8 cellular contexts compared by ENCODE assay signal in the genomic region with DNA sequence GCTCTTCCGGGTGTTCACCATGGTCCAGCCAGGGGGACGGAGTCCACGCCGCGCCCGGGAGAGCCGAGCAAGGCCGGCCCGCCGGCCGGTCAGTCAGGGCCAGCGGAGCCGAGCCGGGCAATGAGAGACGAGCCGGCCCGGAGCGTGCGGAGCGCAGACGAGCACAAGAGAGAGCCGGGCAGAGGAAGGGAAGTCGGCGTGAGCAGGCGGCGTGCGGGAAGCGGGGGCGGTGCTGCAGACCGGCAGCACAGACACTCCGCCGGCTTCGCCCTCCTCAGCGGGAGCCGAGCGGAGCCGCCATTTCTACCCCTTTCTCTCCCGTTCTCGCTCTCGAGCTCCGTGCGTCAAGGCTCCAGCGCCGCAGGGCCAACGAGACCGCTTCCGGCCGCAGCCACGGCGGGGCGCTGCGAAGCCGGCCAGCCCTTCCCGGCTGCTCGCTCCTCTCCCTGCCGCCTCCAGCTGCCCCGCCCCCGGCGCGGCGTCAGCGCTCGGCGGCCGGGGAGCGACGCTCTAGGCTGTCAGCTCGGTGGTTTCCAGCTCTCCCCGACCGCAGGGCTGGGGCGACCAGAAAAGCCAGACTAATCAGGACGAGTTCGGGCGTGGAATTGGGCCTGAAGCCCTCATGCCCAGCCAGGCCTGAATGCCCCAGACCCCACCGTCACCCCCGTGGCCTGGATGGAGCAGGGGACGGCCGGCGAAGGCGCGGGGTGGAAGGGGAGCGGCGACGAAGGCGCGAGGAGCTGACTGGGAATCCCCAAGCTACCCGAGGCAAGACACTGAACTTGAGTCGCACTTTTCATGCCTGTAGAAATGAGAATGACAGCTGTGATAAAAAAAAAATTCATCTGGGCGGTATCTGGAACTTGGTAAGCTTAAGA. TPM values are rescaled to one million over a fixed set of nuclear protein-coding genes. Genes with fewer than 3 reads are reported as not detected.
A peak's percentile ranks its signal among the peaks of the same experiment; 100 is the strongest.
DNase-seq lines count a peak whose midpoint lies in the region; ATAC-seq and TF ChIP-seq lines count a peak whose summit lies in the region.

Gene ATAD2B (minus strand): TSS at position 374 of the 878 bp plus-strand sequence. CDS start 353 bp downstream, at position 21.

- H3K4me3 ChIP-seq in BE2C (ENCODE audit: low read depth, low read length) (peak within 1 kb of the TSS; percentile 97), choroid plexus epithelial cell (ENCODE audit: low read depth, low read length) (peak within 1 kb of the TSS; percentile 73)

- no peaks in the 10 kb centered on the region for H3K27me3 Mint-ChIP-seq in activated CD4-positive, alpha-beta T cell treated with anti-CD3 and anti-CD28 coated beads for 36 hours

- no peaks in the 10 kb centered on the region for H3K27me3 ChIP-seq in BE2C
- no peaks in the 10 kb centered on the region for H3K27me3 ChIP-seq in layer of hippocampus (ENCODE audit: control insufficient read depth, insufficient read depth, low read length)

- CTCF ChIA-PET in activated CD4-positive, alpha-beta T cell treated with anti-CD3 and anti-CD28 coated beads for 36 hours (lab: Charles Lee) = interaction anchor here (0.6 to 4.6 kb wide), 31 partner anchors 9 to 939 kb away, joined by 3 to 61 read pairs (median 5); partner anchors contain the start of genes SF3B6, TP53I3, UBXN2A and WDCP

- intact Hi-C loops in activated CD4-positive, alpha-beta T cell treated with anti-CD3 and anti-CD28 coated beads for 36 hours (cut with DNase I, micrococcal nuclease) = loop anchor here (1.0 to 10.0 kb wide), 16 partner anchors 13 to 1118 kb away; partner anchors contain the start of genes SF3B6 (in 2 of the 2), TP53I3 (in 2 of the 2), UBXN2A (in 2 of the 2) and WDCP (in 2 of the 2)

- H3K4me1 ChIP-seq in BE2C = no peaks in the 10 kb centered on the region

- H3K9me3 Mint-ChIP-seq in activated CD4-positive, alpha-beta T cell treated with anti-CD3 and anti-CD28 coated beads for 36 hours (ENCODE audit: low read depth) = no peaks in the 10 kb centered on the region

- H3K4me1 Mint-ChIP-seq in activated CD4-positive, alpha-beta T cell treated with anti-CD3 and anti-CD28 coated beads for 36 hours = peaks cover 41% of the 10 kb centered on the region

- peak; percentile 95 for DNase-seq in BE2C
- DNase-seq in GM19238 (ENCODE audit: insufficient read length, low spot score) = peak; percentile 80
- peak; percentile 88 for DNase-seq in NCI-H510A treated with DMSO at 0.1 percent for 48 hours (lab: John Stamatoyannopoulos, UW)
- peak; percentile 96 for DNase-seq in activated CD4-positive, alpha-beta T cell treated with anti-CD3 and anti-CD28 coated beads for 36 hours
- peak; percentile 97 for DNase-seq in choroid plexus epithelial cell (ENCODE audit: low read depth)
- peak; percentile 87 to 90 for DNase-seq in stimulated activated CD4-positive, alpha-beta T cell treated with anti-CD3 and anti-CD28 coated beads, Interleukin-1b, Interleukin-23, amount 100 ng/mL, for 4 hours (ENCODE audit: low read depth in 2 of 2)

- POLR2A ChIA-PET in activated CD4-positive, alpha-beta T cell treated with anti-CD3 and anti-CD28 coated beads for 36 hours (lab: Charles Lee) = interaction anchor here (0.6 to 3.6 kb wide), 14 partner anchors 13 to 198 kb away, joined by 3 to 44 read pairs (median 5); partner anchors contain the start of genes SF3B6, UBXN2A and WDCP

- peak within 1 kb of the TSS; percentile 97 for H3K27ac ChIP-seq in layer of hippocampus (ENCODE audit: low read depth, low read length)

- H3K27ac Mint-ChIP-seq in activated CD4-positive, alpha-beta T cell treated with anti-CD3 and anti-CD28 coated beads for 36 hours = peak within 1 kb of the TSS; percentile 100

- ATAC-seq in HG03442 (IDR thresholded peaks at IDR 0.05; ENCODE audit: unreplicated experiment) = peak; percentile 72
- ATAC-seq in activated CD4-positive, alpha-beta T cell treated with anti-CD3 and anti-CD28 coated beads for 36 hours = peak; percentile 80

- no peaks in the 10 kb centered on the region for H3K9me3 ChIP-seq in BE2C

- H3K36me3 Mint-ChIP-seq in activated CD4-positive, alpha-beta T cell treated with anti-CD3 and anti-CD28 coated beads for 36 hours (ENCODE audit: low read depth) = no peaks in the 10 kb centered on the region

- TF ChIP-seq CTCF in BE2C (IDR thresholded peaks at IDR 0.05; ENCODE audit: low read depth, low read length) (peak; percentile 70), choroid plexus epithelial cell (conservative IDR thresholded peaks at IDR 0.05; ENCODE audit: low read depth, low read length) (peak; percentile 62)

- H3K4me3 Mint-ChIP-seq in activated CD4-positive, alpha-beta T cell treated with anti-CD3 and anti-CD28 coated beads for 36 hours = peak within 1 kb of the TSS; percentile 80

- no peaks in the 10 kb centered on the region for H3K36me3 ChIP-seq in BE2C

RNA-seq across cellular contexts. Expression of gene ATAD2B, which starts in this region (rescaled TPM):
- 3.4 TPM for polyA plus RNA-seq in BE2C (2012; ENCODE audit: insufficient read depth, insufficient read length, low read depth)
- total RNA-seq in activated CD4-positive, alpha-beta T cell treated with anti-CD3 and anti-CD28 coated beads for 36 hours = 10 to 100 TPM; 10.9 to 12.7 TPM

Comparison
In these comparisons a context has a peak if more than half of its experiments do, and no peak if none do; other contexts are left out.
1. Peak in every context shown above with its lines: DNase-seq, ATAC-seq, H3K4me3 ChIP-seq and H3K27ac ChIP-seq.